10 cellular contexts compared by ENCODE assay signal in the genomic region with DNA sequence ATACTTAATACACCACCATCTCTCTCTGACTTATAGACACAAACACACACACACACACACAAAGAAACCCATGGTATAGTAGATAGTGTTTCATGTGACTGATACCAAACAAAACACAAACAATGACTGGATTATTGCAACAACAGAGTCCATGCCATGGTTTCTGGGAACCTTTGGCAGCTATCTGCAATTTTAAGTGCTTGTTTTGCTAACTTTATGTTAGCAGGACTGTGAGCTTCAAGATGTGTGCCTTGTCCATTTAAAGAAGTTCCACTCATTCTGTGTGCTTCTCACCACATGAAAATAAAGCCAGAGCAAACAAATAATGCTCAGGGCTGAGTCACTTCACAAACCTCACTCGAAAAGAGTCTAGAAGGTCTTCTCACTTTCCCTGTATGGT. TPM values are rescaled to one million over a fixed set of nuclear protein-coding genes. Genes with fewer than 3 reads are reported as not detected.
DNase-seq lines count a peak whose midpoint lies in the region; ATAC-seq and TF ChIP-seq lines count a peak whose summit lies in the region.
"Had no signal": no experiment of that assay in that cellular context is flagged by ENCODE, and none has a peak within 500 bp of the region (broad histone marks: within the 10 kb centered on the region; RNA-seq: fewer than 3 reads in every experiment).

No MANE protein-coding gene starts in this region.

- CTCF ChIA-PET in activated CD8-positive, alpha-beta memory T cell treated with anti-CD3 and anti-CD28 coated beads, Interleukin-2, amount 10 ng/mL, durations not matched to agents 7 days and 5 days (lab: Charles Lee): no interaction called here

- H3K36me3 ChIP-seq in ACC112 (ENCODE audit: insufficient read depth, low read length): no peaks in the 10 kb centered on the region
- H3K36me3 ChIP-seq in lower lobe of right lung: no peaks in the 10 kb centered on the region

- TF ChIP-seq CTCF in lower lobe of right lung (IDR thresholded peaks at IDR 0.05): no peak

- H3K27ac Mint-ChIP-seq in activated CD8-positive, alpha-beta memory T cell treated with anti-CD3 and anti-CD28 coated beads, Interleukin-2, amount 10 ng/mL, durations not matched to agents 7 days and 5 days: no peak overlapping the region
- H3K27ac Mint-ChIP-seq: activated B cell treated with CpG ODN at 0.5 μM for 24 hours; activated T-cell treated with anti-CD3 and anti-CD28 coated beads, Interleukin-2, amount 50 U/mL, for 24 hours had no signal

- peak; percentile 72 to 98 for ATAC-seq in lower lobe of right lung
- no peak for ATAC-seq in HG03442 (IDR thresholded peaks at IDR 0.05; ENCODE audit: unreplicated experiment)
- ATAC-seq in activated CD8-positive, alpha-beta memory T cell treated with anti-CD3 and anti-CD28 coated beads, Interleukin-2, amount 10 ng/mL, durations not matched to agents 7 days and 5 days: no peak

- no peaks in the 10 kb centered on the region for H3K9me3 ChIP-seq in lower lobe of right lung

- no peaks in the 10 kb centered on the region for H3K4me1 Mint-ChIP-seq in activated CD8-positive, alpha-beta memory T cell treated with anti-CD3 and anti-CD28 coated beads, Interleukin-2, amount 10 ng/mL, durations not matched to agents 7 days and 5 days
- H3K4me1 Mint-ChIP-seq: activated B cell treated with CpG ODN at 0.5 μM for 24 hours had no signal

- no peaks in the 10 kb centered on the region for H3K36me3 Mint-ChIP-seq in activated CD8-positive, alpha-beta memory T cell treated with anti-CD3 and anti-CD28 coated beads, Interleukin-2, amount 10 ng/mL, durations not matched to agents 7 days and 5 days

- intact Hi-C loops in lower lobe of right lung (cut with DNase I): no loop called here

- H3K4me1 ChIP-seq in ACC112 (ENCODE audit: control insufficient read depth, insufficient read depth, low read length, unreplicated experiment) (peaks cover 16% of the 10 kb centered on the region), lower lobe of right lung (no peaks in the 10 kb centered on the region)

- peak overlapping the region; percentile 20 for H3K27ac ChIP-seq in ACC112 (ENCODE audit: low read depth, low read length)
- peak overlapping the region; percentile 31 for H3K27ac ChIP-seq in caudate nucleus (ENCODE audit: low read depth, low read length)
- no peak overlapping the region for H3K27ac ChIP-seq in lower lobe of right lung

- no peaks in the 10 kb centered on the region for H3K79me2 ChIP-seq in ACC112 (ENCODE audit: control insufficient read depth, insufficient read depth, low read length, unreplicated experiment)

- peaks cover 11% of the 10 kb centered on the region for H3K9me3 Mint-ChIP-seq in activated CD8-positive, alpha-beta memory T cell treated with anti-CD3 and anti-CD28 coated beads, Interleukin-2, amount 10 ng/mL, durations not matched to agents 7 days and 5 days (ENCODE audit: low read depth)

- H3K4me3 Mint-ChIP-seq in activated CD8-positive, alpha-beta memory T cell treated with anti-CD3 and anti-CD28 coated beads, Interleukin-2, amount 10 ng/mL, durations not matched to agents 7 days and 5 days: no peak overlapping the region
- H3K4me3 Mint-ChIP-seq: activated B cell treated with CpG ODN at 0.5 μM for 24 hours; activated T-cell treated with anti-CD3 and anti-CD28 coated beads, Interleukin-2, amount 50 U/mL, for 24 hours had no signal

- DNase-seq in LHCN-M2 (ENCODE audit: low read depth): peak; percentile 64
- DNase-seq in caudate nucleus (lab: John Stamatoyannopoulos, UW): peak in 4 of 61 donors; percentile 1 to 16 (median 4)
- DNase-seq in lower lobe of right lung: no peak
- no peak for DNase-seq in ureter (ENCODE audit: low spot score)
- DNase-seq in MV-4-11 (lab: John Stamatoyannopoulos, UW): no peak
- no peak for DNase-seq in activated CD8-positive, alpha-beta memory T cell treated with anti-CD3 and anti-CD28 coated beads, Interleukin-2, amount 10 ng/mL, durations not matched to agents 7 days and 5 days
- DNase-seq: activated B cell treated with CpG ODN at 0.5 μM for 24 hours; activated T-cell treated with anti-CD3 and anti-CD28 coated beads, Interleukin-2, amount 50 U/mL, for 24 hours had no signal

- no peaks in the 10 kb centered on the region for H3K27me3 Mint-ChIP-seq in activated CD8-positive, alpha-beta memory T cell treated with anti-CD3 and anti-CD28 coated beads, Interleukin-2, amount 10 ng/mL, durations not matched to agents 7 days and 5 days
- H3K27me3 Mint-ChIP-seq: activated B cell treated with CpG ODN at 0.5 μM for 24 hours; activated T-cell treated with anti-CD3 and anti-CD28 coated beads, Interleukin-2, amount 50 U/mL, for 24 hours had no signal

- H3K27me3 ChIP-seq in ACC112 (ENCODE audit: insufficient read depth, low read length) (no peaks in the 10 kb centered on the region), lower lobe of right lung (ENCODE audit: low read depth) (no peaks in the 10 kb centered on the region)

- H2AFZ ChIP-seq in ACC112 (ENCODE audit: low read length, unreplicated experiment): peak overlapping the region; percentile 5

- H3K4me3 ChIP-seq in ACC112 (ENCODE audit: low read depth, low read length): no peak overlapping the region
- H3K4me3 ChIP-seq in lower lobe of right lung: no peak overlapping the region

RNA-seq across cellular contexts. Expression of gene LURAP1L, which starts 15.1 kb away (rescaled TPM):
- 3.3 and 4.4 TPM in 2 replicates for total RNA-seq in LHCN-M2 (2014; rRNA removed)
- polyA plus RNA-seq in LHCN-M2 (2012): 2.2 TPM
- total RNA-seq in lower lobe of right lung: 29.2 TPM
- 6.6 TPM for total RNA-seq in ureter
- not detected for total RNA-seq in activated CD8-positive, alpha-beta memory T cell treated with anti-CD3 and anti-CD28 coated beads, Interleukin-2, amount 10 ng/mL, durations not matched to agents 7 days and 5 days
- total RNA-seq: activated B cell treated with CpG ODN at 0.5 μM for 24 hours had no signal

Comparison
In these comparisons a context has a peak if more than half of its experiments do, and no peak if none do; other contexts are left out.
1. ATAC-seq: peak in lower lobe of right lung (2 of 2); none in HG03442 (single experiment) and activated CD8-positive, alpha-beta memory T cell treated with anti-CD3 and anti-CD28 coated beads, Interleukin-2, amount 10 ng/mL, durations not matched to agents 7 days and 5 days (single experiment).